10 cellular contexts compared by ENCODE assay signal in the genomic region with DNA sequence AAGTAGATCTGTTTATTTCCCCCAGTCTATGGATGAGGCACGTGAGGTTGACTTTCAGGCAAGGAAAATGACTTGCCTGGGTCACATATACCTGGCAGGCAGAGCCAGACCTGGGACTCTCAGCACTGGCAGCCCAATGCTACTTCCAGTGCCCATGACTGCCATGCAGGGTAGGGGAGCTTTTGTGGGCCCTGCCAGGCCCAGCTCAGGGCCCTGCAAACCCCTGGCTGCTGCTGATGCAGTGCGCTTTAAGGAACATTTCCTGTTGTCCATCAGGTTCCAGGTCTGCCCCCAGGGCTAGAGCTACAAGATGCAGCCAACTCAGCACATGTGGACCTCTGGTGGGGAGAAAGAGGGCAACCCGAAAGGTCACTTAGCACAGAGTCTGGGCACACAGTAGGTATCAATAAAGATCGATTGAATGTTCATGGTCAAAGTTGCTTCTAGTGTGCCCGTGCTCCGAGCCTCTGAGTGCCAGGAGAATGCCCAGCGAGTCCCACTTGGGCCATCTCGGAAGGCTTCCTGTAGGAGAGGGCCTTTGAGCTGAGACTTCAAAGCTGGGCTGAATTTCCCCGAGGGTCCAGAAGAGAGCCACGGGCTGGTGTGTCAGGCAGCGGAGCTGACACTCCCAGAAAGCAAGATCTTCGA. TPM values are rescaled to one million over a fixed set of nuclear protein-coding genes. Genes with fewer than 3 reads are reported as not detected.
DNase-seq lines count a peak whose midpoint lies in the region; TF ChIP-seq lines count a peak whose summit lies in the region.
"Had no signal": no experiment of that assay in that cellular context is flagged by ENCODE, and none has a peak within 500 bp of the region (broad histone marks: within the 10 kb centered on the region; RNA-seq: fewer than 3 reads in every experiment).

No MANE protein-coding gene starts in this region.

- H3K9me3 Mint-ChIP-seq in activated naive CD4-positive, alpha-beta T cell treated with anti-CD3 and anti-CD28 coated beads for 36 hours: no peaks in the 10 kb centered on the region
- H3K9me3 Mint-ChIP-seq in activated T-cell treated with anti-CD3 and anti-CD28 coated beads, Interleukin-2, amount 50 U/mL, for 24 hours: no peaks in the 10 kb centered on the region
- peaks cover 0 to 7% (median 0%) of the 10 kb centered on the region in 6 donors for H3K9me3 Mint-ChIP-seq in immature natural killer cell

- H3K27me3 ChIP-seq in tibial artery (peaks cover 0 to 74% of the 10 kb centered on the region in 2 donors), thyroid gland (peaks cover 6% of the 10 kb centered on the region), brain microvascular endothelial cell (replicated peaks) (peaks cover 78% of the 10 kb centered on the region)

- H3K4me1 ChIP-seq in tibial artery: peaks cover 0 to 17% (median 12%) of the 10 kb centered on the region in 4 donors
- peaks cover 0 to 13% of the 10 kb centered on the region in 2 donors for H3K4me1 ChIP-seq in thyroid gland

- no peaks in the 10 kb centered on the region for H3K27me3 Mint-ChIP-seq in activated naive CD4-positive, alpha-beta T cell treated with anti-CD3 and anti-CD28 coated beads for 36 hours (ENCODE audit: low read depth)
- H3K27me3 Mint-ChIP-seq in activated T-cell treated with anti-CD3 and anti-CD28 coated beads, Interleukin-2, amount 50 U/mL, for 24 hours: no peaks in the 10 kb centered on the region
- peaks cover 12 to 23% (median 22%) of the 10 kb centered on the region in 3 donors for H3K27me3 Mint-ChIP-seq in immature natural killer cell (ENCODE audit: low read depth in 3 of 3)

- H3K36me3 Mint-ChIP-seq in activated naive CD4-positive, alpha-beta T cell treated with anti-CD3 and anti-CD28 coated beads for 36 hours (ENCODE audit: low read depth): peaks cover 34% of the 10 kb centered on the region
- H3K36me3 Mint-ChIP-seq in activated T-cell treated with anti-CD3 and anti-CD28 coated beads, Interleukin-2, amount 50 U/mL, for 24 hours (ENCODE audit: low read depth): peaks cover 38% of the 10 kb centered on the region
- H3K36me3 Mint-ChIP-seq in immature natural killer cell: peaks cover 26 to 37% (median 35%) of the 10 kb centered on the region in 3 donors

- H3K4me3 Mint-ChIP-seq in activated naive CD4-positive, alpha-beta T cell treated with anti-CD3 and anti-CD28 coated beads for 36 hours: peak overlapping the region; percentile 84
- H3K4me3 Mint-ChIP-seq in activated T-cell treated with anti-CD3 and anti-CD28 coated beads, Interleukin-2, amount 50 U/mL, for 24 hours: peak overlapping the region; percentile 82
- peak overlapping the region; percentile 85 to 97 (median 93) for H3K4me3 Mint-ChIP-seq in immature natural killer cell

- no peak for TF ChIP-seq POLR2A in thyroid gland (IDR thresholded peaks at IDR 0.05)

- CTCF ChIA-PET in activated naive CD4-positive, alpha-beta T cell treated with anti-CD3 and anti-CD28 coated beads for 36 hours (lab: Charles Lee): interaction anchor here (0.8 to 8.5 kb wide), 14 partner anchors 8 to 87 kb away, joined by 3 to 158 read pairs (median 6); a partner anchor contains a TSS

- no peak for TF ChIP-seq CTCF in tibial artery (IDR thresholded peaks at IDR 0.05)
- TF ChIP-seq CTCF in thyroid gland (IDR thresholded peaks at IDR 0.05): no peak
- no peak for TF ChIP-seq CTCF in brain microvascular endothelial cell (IDR thresholded peaks at IDR 0.05; ENCODE audit: low read depth, low read length, missing control alignments)

- peak overlapping the region; percentile 91 for H3K27ac Mint-ChIP-seq in activated naive CD4-positive, alpha-beta T cell treated with anti-CD3 and anti-CD28 coated beads for 36 hours
- H3K27ac Mint-ChIP-seq in activated T-cell treated with anti-CD3 and anti-CD28 coated beads, Interleukin-2, amount 50 U/mL, for 24 hours: peak overlapping the region; percentile 94
- H3K27ac Mint-ChIP-seq in immature natural killer cell: peak overlapping the region; percentile 91 to 98 (median 96)

- H3K9me3 ChIP-seq in tibial artery: no peaks in the 10 kb centered on the region
- H3K9me3 ChIP-seq in thyroid gland: no peaks in the 10 kb centered on the region
- H3K9me3 ChIP-seq: MG63, psoas muscle had no signal

- intact Hi-C loops in activated naive CD4-positive, alpha-beta T cell treated with anti-CD3 and anti-CD28 coated beads for 36 hours (cut with micrococcal nuclease): loop anchor here (1.0 to 2.0 kb wide), 5 partner anchors 11 to 83 kb away; a partner anchor contains a TSS
- intact Hi-C loops in tibial artery (cut with DNase I; ENCODE audit: low total_unique reads) (no loop called here), thyroid gland (cut with DNase I) (no loop called here)

- in situ Hi-C loops in brain microvascular endothelial cell (cut with HindIII; ENCODE audit: low pct_ligation_motif_present, low sequenced_read_pairs): no loop called here

- no peak overlapping the region for H3K27ac ChIP-seq in tibial artery
- H3K27ac ChIP-seq in thyroid gland: no peak overlapping the region
- H3K27ac ChIP-seq in brain microvascular endothelial cell: no peak overlapping the region
- H3K27ac ChIP-seq: psoas muscle had no signal

- 39 to 78% methylated on average over 7 to 8 of the region's 12 CpGs for WGBS in thyroid gland, 2 donors

- H3K36me3 ChIP-seq in tibial artery: no peaks in the 10 kb centered on the region
- no peaks in the 10 kb centered on the region for H3K36me3 ChIP-seq in thyroid gland
- H3K36me3 ChIP-seq in brain microvascular endothelial cell (replicated peaks): no peaks in the 10 kb centered on the region
- H3K36me3 ChIP-seq: MG63 had no signal

- DNase-seq in activated naive CD4-positive, alpha-beta T cell treated with anti-CD3 and anti-CD28 coated beads for 36 hours: no peak
- no peak for DNase-seq in activated naive CD4-positive, alpha-beta T cell (lab: John Stamatoyannopoulos, UW)
- DNase-seq in activated T-cell treated with anti-CD3 and anti-CD28 coated beads, Interleukin-2, amount 50 U/mL, for 24 hours: no peak
- DNase-seq in immature natural killer cell: no peak
- DNase-seq in tibial artery: peak; percentile 11 to 13
- no peak for DNase-seq in thyroid gland
- no peak for DNase-seq in brain microvascular endothelial cell
- DNase-seq in effector CD4-positive, alpha-beta T cell: no peak

- H3K4me1 Mint-ChIP-seq in activated naive CD4-positive, alpha-beta T cell treated with anti-CD3 and anti-CD28 coated beads for 36 hours (ENCODE audit: low read depth): peaks cover 75% of the 10 kb centered on the region
- peaks cover 77% of the 10 kb centered on the region for H3K4me1 Mint-ChIP-seq in activated T-cell treated with anti-CD3 and anti-CD28 coated beads, Interleukin-2, amount 50 U/mL, for 24 hours (ENCODE audit: low read depth)
- H3K4me1 Mint-ChIP-seq in immature natural killer cell: peaks cover 71 to 74% of the 10 kb centered on the region in 2 donors

- peak overlapping the region in 1 of 2 donors; percentile 50 for H3K4me3 ChIP-seq in tibial artery
- H3K4me3 ChIP-seq in thyroid gland (replicated peaks in 1 of 3): no peak overlapping the region
- no peak overlapping the region for H3K4me3 ChIP-seq in brain microvascular endothelial cell (ENCODE audit: low read depth, low read length)

RNA-seq across cellular contexts. Expression of a gene that starts 0.5 kb away (rescaled TPM):
- 10 to 100 TPM; 50.6 to 52.3 TPM for total RNA-seq in activated naive CD4-positive, alpha-beta T cell treated with anti-CD3 and anti-CD28 coated beads for 36 hours
- 100 to 1,000 TPM; 199 to 385 (median 225) TPM for polyA plus RNA-seq in immature natural killer cell
- total RNA-seq in thyroid gland: 1 to 10 TPM in 2 of 4 donors, under 1 TPM in 2; 0.40 to 2.9 (median 0.87) TPM

RNA-seq across cellular contexts. Expression of a gene that starts 38.6 kb away (rescaled TPM):
- total RNA-seq in activated naive CD4-positive, alpha-beta T cell treated with anti-CD3 and anti-CD28 coated beads for 36 hours: 10 to 100 TPM; 19.5 to 19.7 TPM
- polyA plus RNA-seq in immature natural killer cell: 1 to 10 TPM; 1.3 to 2.3 (median 2.2) TPM
- total RNA-seq in thyroid gland: 10 to 100 TPM in 2 of 4 donors, 1 to 10 TPM in 2; 8.2 to 11.0 (median 10.0) TPM

Comparison
In these comparisons a context has a peak if more than half of its experiments do, and no peak if none do; other contexts are left out.
1. DNase-seq: peak in tibial artery (2 of 2); none in activated naive CD4-positive, alpha-beta T cell treated with anti-CD3 and anti-CD28 coated beads for 36 hours (single experiment), activated naive CD4-positive, alpha-beta T cell (0 of 4), activated T-cell treated with anti-CD3 and anti-CD28 coated beads, Interleukin-2, amount 50 U/mL, for 24 hours (single experiment), immature natural killer cell (0 of 3), thyroid gland (0 of 2), brain microvascular endothelial cell (single experiment) and effector CD4-positive, alpha-beta T cell (single experiment).
2. RNA of a gene that starts 0.5 kb away (total RNA-seq): 50.6 to 52.3 TPM in activated naive CD4-positive, alpha-beta T cell treated with anti-CD3 and anti-CD28 coated beads for 36 hours; 0.40 to 2.9 TPM in thyroid gland; every median in the first group is over 10 times any median in the second.
3. Peak in every context shown above with its lines, with median percentiles within 50 percentile points of each other: H3K27ac Mint-ChIP-seq and H3K4me3 Mint-ChIP-seq.